35 cellular contexts compared by ENCODE assay signal in the genomic region with DNA sequence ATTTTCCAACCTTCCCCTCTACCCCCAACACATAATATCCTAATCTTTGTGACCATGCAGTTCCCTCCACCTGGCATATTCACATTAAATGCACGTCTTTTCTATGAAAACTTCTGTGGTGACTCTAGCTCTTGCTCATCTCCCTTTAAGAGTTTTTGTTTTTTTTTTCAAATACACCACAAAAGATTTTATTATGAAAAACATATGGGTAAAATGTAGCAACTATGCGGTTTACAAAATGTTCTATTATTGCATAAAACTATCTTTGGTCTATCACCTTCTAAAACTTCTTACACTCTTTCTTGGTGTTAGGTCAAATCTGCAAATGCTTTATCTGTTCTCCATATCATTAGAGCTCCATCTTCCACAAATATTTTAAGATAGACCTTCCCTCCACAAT. TPM values are rescaled to one million over a fixed set of nuclear protein-coding genes. Genes with fewer than 3 reads are reported as not detected.
"Had no signal": no experiment of that assay in that cellular context is flagged by ENCODE, and none has a peak within 500 bp of the region (broad histone marks: within the 10 kb centered on the region; RNA-seq: fewer than 3 reads in every experiment).

No MANE protein-coding gene starts in this region.

- H3K9me3 ChIP-seq: ascending aorta, breast epithelium, colonic mucosa, esophagus squamous epithelium, heart left ventricle had no signal

- H3K36me3 ChIP-seq: breast epithelium, colonic mucosa, WERI-Rb-1 had no signal

- H3K27ac ChIP-seq: ascending aorta, breast epithelium, cardiac muscle cell, colonic mucosa, epithelial cell of prostate, esophagus squamous epithelium, heart left ventricle, WERI-Rb-1 had no signal

- H3K27me3 ChIP-seq: ascending aorta, breast epithelium, cardiac muscle cell, colonic mucosa, esophagus squamous epithelium, heart left ventricle had no signal

- DNase-seq: activated B cell treated with CpG ODN at 0.5 μM for 24 hours; activated CD4-positive, alpha-beta memory T cell treated with anti-CD3 and anti-CD28 coated beads for 36 hours; activated CD4-positive, alpha-beta T cell treated with anti-CD3 and anti-CD28 coated beads, Interleukin-2, amount 10 ng/mL, durations not matched to agents 24 days and 14 days; activated CD8-positive, alpha-beta memory T cell treated with anti-CD3 and anti-CD28 coated beads, Interleukin-2, amount 10 ng/mL, durations not matched to agents 7 days and 5 days; activated CD8-positive, alpha-beta memory T cell treated with anti-CD3 and anti-CD28 coated beads, Interleukin-2, amount 50 U/mL, for 4 hours; activated CD8-positive, alpha-beta T cell treated with anti-CD3 and anti-CD28 coated beads, Interleukin-2, amount 10 ng/mL, durations not matched to agents 7 days and 5 days; activated effector memory CD4-positive, alpha-beta T cell treated with anti-CD3 and anti-CD28 coated beads, Interleukin-2, amount 50 U/mL, for 16 hours; activated naive CD4-positive, alpha-beta T cell treated with anti-CD3 and anti-CD28 coated beads for 36 hours; activated naive CD8-positive, alpha-beta T cell treated with anti-CD3 and anti-CD28 coated beads for 36 hours; activated naive CD8-positive, alpha-beta T cell treated with anti-CD3 and anti-CD28 coated beads, Interleukin-2, amount 50 U/mL, for 24 hours; activated T-cell treated with anti-CD3 and anti-CD28 coated beads, Interleukin-2, amount 50 U/mL, for 1 hour; activated T-cell treated with anti-CD3 and anti-CD28 coated beads, Interleukin-2, amount 50 U/mL, for 48 hours; central memory CD4-positive, alpha-beta T cell; cerebellar nuclear complex; colonic mucosa; effector CD8-positive, alpha-beta T cell; esophagus squamous epithelium; glutamatergic neuron; heart left ventricle; T-helper 1 cell; T-helper 17 cell; T1000; WERI-Rb-1 had no signal

- H3K4me1 ChIP-seq: ascending aorta, breast epithelium, colonic mucosa, esophagus squamous epithelium, heart left ventricle had no signal

- ATAC-seq: activated CD4-positive, CD25-positive, alpha-beta regulatory T cell treated with anti-CD3 and anti-CD28 coated beads, Interleukin-2, amount 50 U/mL, for 24 hours; activated CD8-positive, alpha-beta memory T cell treated with anti-CD3 and anti-CD28 coated beads, Interleukin-2, amount 10 ng/mL, durations not matched to agents 7 days and 5 days; activated CD8-positive, alpha-beta T cell treated with anti-CD3 and anti-CD28 coated beads, Interleukin-2, amount 10 ng/mL, durations not matched to agents 7 days and 5 days; activated naive CD8-positive, alpha-beta T cell treated with anti-CD3 and anti-CD28 coated beads, Interleukin-2, amount 50 U/mL, for 24 hours; heart left ventricle; T-helper 17 cell had no signal

- H3K4me3 ChIP-seq: ascending aorta, breast epithelium, cardiac muscle cell, colonic mucosa, esophagus squamous epithelium, heart left ventricle had no signal

RNA-seq across cellular contexts. Expression of a gene that starts 38.6 kb away (rescaled TPM):
- total RNA-seq: activated B cell treated with CpG ODN at 0.5 μM for 24 hours; activated CD4-positive, alpha-beta memory T cell treated with anti-CD3 and anti-CD28 coated beads for 36 hours; activated CD4-positive, alpha-beta T cell treated with anti-CD3 and anti-CD28 coated beads, Interleukin-2, amount 10 ng/mL, durations not matched to agents 24 days and 14 days; activated CD8-positive, alpha-beta memory T cell treated with anti-CD3 and anti-CD28 coated beads for 36 hours; activated CD8-positive, alpha-beta memory T cell treated with anti-CD3 and anti-CD28 coated beads, Interleukin-2, amount 10 ng/mL, durations not matched to agents 7 days and 5 days; activated naive CD4-positive, alpha-beta T cell treated with anti-CD3 and anti-CD28 coated beads for 36 hours; activated naive CD8-positive, alpha-beta T cell treated with anti-CD3 and anti-CD28 coated beads for 36 hours; activated T-helper 1 cell treated with anti-CD3 and anti-CD28 coated beads, Interleukin-12 subunit alpha, Interleukin-12 subunit beta, Interleukin-2, Interleukin-4 antibody, amounts not matched to agents 30 ng/mL and 10 ng/mL and 1 ng/mL, durations not matched to agents 14 hours and 24 hours and 36 hours; activated T-helper 2 cell treated with anti-CD3 and anti-CD28 coated beads, Interferon-gamma antibody, Interleukin-2, Interleukin-4, amounts not matched to agents 10 μg/mL and 5 μg/mL and 100 μg/mL, durations not matched to agents 14 hours and 24 hours and 36 hours; ascending aorta; breast epithelium; dermis microvascular lymphatic vessel endothelial cell; endothelial cell of umbilical vein; esophagus squamous epithelium; frontal cortex; T-helper 17 cell had no signal
- polyA plus RNA-seq: endothelial cell of umbilical vein, esophagus, heart left ventricle had no signal
